30 cellular contexts compared by ENCODE assay signal in genomic region chr14:104303705-104304425, GRCh38.
"Had no signal": no experiment of that assay in that cellular context is flagged by ENCODE, and none has a peak within 500 bp of the region (broad histone marks: within the 10 kb centered on the region; RNA-seq: fewer than 3 reads in every experiment).

No MANE protein-coding gene starts in this region.

- H3K36me3 Mint-ChIP-seq: activated CD4-positive, alpha-beta memory T cell treated with anti-CD3 and anti-CD28 coated beads for 36 hours; activated naive CD4-positive, alpha-beta T cell treated with anti-CD3 and anti-CD28 coated beads, Interleukin-2, amount 50 U/mL, for 24 hours; memory B cell; natural killer cell had no signal

- H3K9me3 ChIP-seq: breast epithelium, esophagus muscularis mucosa, neutrophil, ovary, prostate gland, spleen, testis had no signal

- H3K9me3 Mint-ChIP-seq: activated CD4-positive, alpha-beta T cell treated with anti-CD3 and anti-CD28 coated beads, Interleukin-2, amount 10 ng/mL, durations not matched to agents 24 days and 14 days; activated naive CD4-positive, alpha-beta T cell treated with anti-CD3 and anti-CD28 coated beads, Interleukin-2, amount 50 U/mL, for 24 hours; activated naive CD8-positive, alpha-beta T cell treated with anti-CD3 and anti-CD28 coated beads, Interleukin-2, amount 50 U/mL, for 24 hours; activated T-helper 17 cell treated with anti-CD3 and anti-CD28 coated beads, Interleukin-2, amount 50 U/mL, for 72 hours; central memory CD8-positive, alpha-beta T cell; natural killer cell had no signal

- H3K27ac Mint-ChIP-seq: activated CD4-positive, alpha-beta memory T cell treated with anti-CD3 and anti-CD28 coated beads for 36 hours; activated CD4-positive, alpha-beta T cell treated with anti-CD3 and anti-CD28 coated beads, Interleukin-2, amount 10 ng/mL, durations not matched to agents 24 days and 14 days; activated naive CD4-positive, alpha-beta T cell treated with anti-CD3 and anti-CD28 coated beads, Interleukin-2, amount 50 U/mL, for 24 hours; activated naive CD8-positive, alpha-beta T cell treated with anti-CD3 and anti-CD28 coated beads, Interleukin-2, amount 50 U/mL, for 24 hours; activated T-helper 17 cell treated with anti-CD3 and anti-CD28 coated beads, Interleukin-2, amount 50 U/mL, for 72 hours; memory B cell; natural killer cell; T-helper 17 cell had no signal

- H3K4me1 Mint-ChIP-seq: activated CD4-positive, alpha-beta T cell treated with anti-CD3 and anti-CD28 coated beads, Interleukin-2, amount 10 ng/mL, durations not matched to agents 24 days and 14 days; activated naive CD4-positive, alpha-beta T cell treated with anti-CD3 and anti-CD28 coated beads, Interleukin-2, amount 50 U/mL, for 24 hours; activated naive CD8-positive, alpha-beta T cell treated with anti-CD3 and anti-CD28 coated beads, Interleukin-2, amount 50 U/mL, for 24 hours; activated T-helper 17 cell treated with anti-CD3 and anti-CD28 coated beads, Interleukin-2, amount 50 U/mL, for 72 hours; central memory CD8-positive, alpha-beta T cell; natural killer cell; T-helper 17 cell had no signal

- H3K4me1 ChIP-seq: breast epithelium, foreskin keratinocyte, prostate gland, testis had no signal

- H3K4me3 Mint-ChIP-seq: activated CD4-positive, alpha-beta memory T cell treated with anti-CD3 and anti-CD28 coated beads for 36 hours; activated CD4-positive, alpha-beta T cell treated with anti-CD3 and anti-CD28 coated beads, Interleukin-2, amount 10 ng/mL, durations not matched to agents 24 days and 14 days; activated naive CD4-positive, alpha-beta T cell treated with anti-CD3 and anti-CD28 coated beads, Interleukin-2, amount 50 U/mL, for 24 hours; activated naive CD8-positive, alpha-beta T cell treated with anti-CD3 and anti-CD28 coated beads, Interleukin-2, amount 50 U/mL, for 24 hours; activated T-helper 17 cell treated with anti-CD3 and anti-CD28 coated beads, Interleukin-2, amount 50 U/mL, for 72 hours; central memory CD8-positive, alpha-beta T cell; memory B cell; natural killer cell; T-helper 17 cell had no signal

- H3K4me3 ChIP-seq: breast epithelium, esophagus muscularis mucosa, ovary, prostate gland, spleen, testis had no signal

- H3K27ac ChIP-seq: breast epithelium, esophagus muscularis mucosa, foreskin keratinocyte, neutrophil, ovary, prostate gland, spleen, testis, WERI-Rb-1 had no signal

- ATAC-seq: activated naive CD8-positive, alpha-beta T cell treated with anti-CD3 and anti-CD28 coated beads, Interleukin-2, amount 50 U/mL, for 24 hours; activated T-helper 17 cell treated with anti-CD3 and anti-CD28 coated beads, Interleukin-2, amount 50 U/mL, for 72 hours; foreskin keratinocyte; T-helper 17 cell had no signal

- DNase-seq: activated CD4-positive, alpha-beta memory T cell treated with anti-CD3 and anti-CD28 coated beads for 36 hours; activated CD4-positive, alpha-beta T cell treated with anti-CD3 and anti-CD28 coated beads, Interleukin-2, amount 10 ng/mL, durations not matched to agents 24 days and 14 days; activated CD4-positive, CD25-positive, alpha-beta regulatory T cell treated with anti-CD3 and anti-CD28 coated beads, Interleukin-2, amount 50 U/mL, for 72 hours; activated CD8-positive, alpha-beta memory T cell treated with anti-CD3 and anti-CD28 coated beads, Interleukin-2, amount 50 U/mL, for 4 hours; activated gamma-delta T cell treated with Interleukin-2 at 50 U/mL for 16 hours; activated naive CD8-positive, alpha-beta T cell treated with anti-CD3 and anti-CD28 coated beads, Interleukin-2, amount 50 U/mL, for 24 hours; activated T-cell treated with anti-CD3 and anti-CD28 coated beads, Interleukin-2, amount 50 U/mL, for 1 hour; amygdala; dermis blood vessel endothelial cell; effector CD4-positive, alpha-beta T cell; foreskin keratinocyte; natural killer cell; retina; stimulated activated naive CD4-positive, alpha-beta T cell; SW 1271; T-helper 17 cell; T1000; testis; trophoblast cell; WERI-Rb-1 had no signal

- H3K27me3 Mint-ChIP-seq: activated CD4-positive, alpha-beta memory T cell treated with anti-CD3 and anti-CD28 coated beads for 36 hours; activated CD4-positive, alpha-beta T cell treated with anti-CD3 and anti-CD28 coated beads, Interleukin-2, amount 10 ng/mL, durations not matched to agents 24 days and 14 days; activated naive CD4-positive, alpha-beta T cell treated with anti-CD3 and anti-CD28 coated beads, Interleukin-2, amount 50 U/mL, for 24 hours; activated naive CD8-positive, alpha-beta T cell treated with anti-CD3 and anti-CD28 coated beads, Interleukin-2, amount 50 U/mL, for 24 hours; activated T-helper 17 cell treated with anti-CD3 and anti-CD28 coated beads, Interleukin-2, amount 50 U/mL, for 72 hours; memory B cell had no signal

- H3K27me3 ChIP-seq: foreskin keratinocyte, neutrophil, ovary, testis had no signal

- H3K36me3 ChIP-seq: breast epithelium, esophagus muscularis mucosa, neutrophil, ovary, prostate gland, spleen, WERI-Rb-1 had no signal
